26 cellular contexts compared by ENCODE assay signal in genomic region chr5:12934722-12935121, GRCh38.
DNase-seq lines count a peak whose midpoint lies in the region; ATAC-seq, FAIRE-seq and TF ChIP-seq lines count a peak whose summit lies in the region.
"Had no signal": no experiment of that assay in that cellular context is flagged by ENCODE, and none has a peak within 500 bp of the region (broad histone marks: within the 10 kb centered on the region; RNA-seq: fewer than 3 reads in every experiment).

No MANE protein-coding gene starts in this region.

- intact Hi-C loops in endothelial cell of umbilical vein (cut with micrococcal nuclease) (no loop called here), Caco-2 (cut with micrococcal nuclease; ENCODE audit: unreplicated experiment) (no loop called here), transverse colon (cut with DNase I; ENCODE audit: low total_unique reads) (no loop called here)

- FAIRE-seq in A549 (lab: Jason Lieb, UNC), result no peak
- no peak for FAIRE-seq in endothelial cell of umbilical vein (lab: Jason Lieb, UNC)

- TF ChIP-seq RAD21 in A549 (conservative IDR thresholded peaks at IDR 0.05 in 1 of 2, IDR thresholded peaks at IDR 0.05 in 1 of 2), result no peak

- peaks cover 2% of the 10 kb centered on the region for H3K27me3 Mint-ChIP-seq in Caco-2 (ENCODE audit: insufficient read depth, unreplicated experiment)
- H3K27me3 Mint-ChIP-seq: activated naive CD4-positive, alpha-beta T cell treated with anti-CD3 and anti-CD28 coated beads, Interleukin-2, amount 50 U/mL, for 24 hours; CD8-positive, alpha-beta memory T cell; effector memory CD8-positive, alpha-beta T cell had no signal

- H3K4me3 Mint-ChIP-seq in Caco-2 (ENCODE audit: unreplicated experiment), result no peak overlapping the region
- H3K4me3 Mint-ChIP-seq: activated naive CD4-positive, alpha-beta T cell treated with anti-CD3 and anti-CD28 coated beads, Interleukin-2, amount 50 U/mL, for 24 hours; CD8-positive, alpha-beta memory T cell; effector memory CD8-positive, alpha-beta T cell; stimulated activated effector memory CD8-positive, alpha-beta T cell treated with anti-CD3 and anti-CD28 coated beads, Interleukin-12 subunit alpha, Interleukin-12 subunit beta, amount 100 ng/mL, for 72 hours had no signal

- no peak for TF ChIP-seq CTCF in A549 (IDR thresholded peaks at IDR 0.05)
- no peak for TF ChIP-seq CTCF in endothelial cell of umbilical vein (IDR thresholded peaks at IDR 0.05; ENCODE audit: extremely low read depth in 1 of 2, insufficient read depth in 1 of 2, low read depth in 1 of 2, low read length in 2 of 2)
- no peak for TF ChIP-seq CTCF in Caco-2 (IDR thresholded peaks at IDR 0.05; ENCODE audit: insufficient read depth in 1 of 2, low read depth in 1 of 2, low read length in 1 of 2, severe bottlenecking in 1 of 2, unreplicated experiment in 1 of 2)
- no peak for TF ChIP-seq CTCF in transverse colon (IDR thresholded peaks at IDR 0.05)
- TF ChIP-seq CTCF in WERI-Rb-1 (IDR thresholded peaks at IDR 0.05; ENCODE audit: low read depth, low read length), result no peak

- dilution Hi-C loops in endothelial cell of umbilical vein (cut with MboI; ENCODE audit: extremely low pct_ligation_motif_present, low sequenced_read_pairs), result no loop called here

- H2AFZ ChIP-seq in endothelial cell of umbilical vein (ENCODE audit: low read depth, low read length), result no peak overlapping the region

- in situ Hi-C loops in transverse colon (cut with MboI; ENCODE audit: low pct_ligation_motif_present in 1 of 4, low pct_unique_long_range_greater_than_20kb in 1 of 4, low sequenced_read_pairs in 3 of 4), result no loop called here

- H3K36me3 ChIP-seq in endothelial cell of umbilical vein (ENCODE audit: control insufficient read depth in 2 of 2, extremely low read depth in 1 of 2, insufficient read depth in 2 of 2, low read length in 2 of 2) (no peaks in the 10 kb centered on the region), Caco-2 (ENCODE audit: control insufficient read depth, insufficient read depth, low read length) (no peaks in the 10 kb centered on the region), transverse colon (no peaks in the 10 kb centered on the region), WERI-Rb-1 (no peaks in the 10 kb centered on the region)
- H3K36me3 ChIP-seq: ascending aorta, lower lobe of right lung, MG63, right atrium auricular region had no signal

- no peaks in the 10 kb centered on the region for H3K9me3 Mint-ChIP-seq in Caco-2 (ENCODE audit: unreplicated experiment)
- H3K9me3 Mint-ChIP-seq: activated naive CD4-positive, alpha-beta T cell treated with anti-CD3 and anti-CD28 coated beads, Interleukin-2, amount 50 U/mL, for 24 hours had no signal

- ATAC-seq in A549, result no peak
- ATAC-seq: activated CD4-positive, CD25-positive, alpha-beta regulatory T cell treated with anti-CD3 and anti-CD28 coated beads, Interleukin-2, amount 50 U/mL, for 24 hours; effector memory CD8-positive, alpha-beta T cell had no signal

- H3K27ac Mint-ChIP-seq in Caco-2 (ENCODE audit: unreplicated experiment), result no peak overlapping the region
- H3K27ac Mint-ChIP-seq: activated naive CD4-positive, alpha-beta T cell treated with anti-CD3 and anti-CD28 coated beads, Interleukin-2, amount 50 U/mL, for 24 hours; CD8-positive, alpha-beta memory T cell; effector memory CD8-positive, alpha-beta T cell; stimulated activated effector memory CD8-positive, alpha-beta T cell treated with anti-CD3 and anti-CD28 coated beads, Interleukin-12 subunit alpha, Interleukin-12 subunit beta, amount 100 ng/mL, for 72 hours had no signal

- H3K9me3 ChIP-seq in A549 (no peaks in the 10 kb centered on the region), endothelial cell of umbilical vein (replicated peaks; ENCODE audit: control insufficient read depth, insufficient read depth, low read length) (no peaks in the 10 kb centered on the region), Caco-2 (no peaks in the 10 kb centered on the region), transverse colon (no peaks in the 10 kb centered on the region), WERI-Rb-1 (ENCODE audit: severe bottlenecking) (no peaks in the 10 kb centered on the region)
- H3K9me3 ChIP-seq: ascending aorta, lower lobe of right lung, MG63, right atrium auricular region, SK-N-SH had no signal

- H3K9me1 ChIP-seq in endothelial cell of umbilical vein (replicated peaks; ENCODE audit: control insufficient read depth, extremely low read depth, insufficient read depth, low read length), result no peaks in the 10 kb centered on the region

- H3K4me1 Mint-ChIP-seq in Caco-2 (ENCODE audit: low read depth, unreplicated experiment), result no peaks in the 10 kb centered on the region
- H3K4me1 Mint-ChIP-seq: activated naive CD4-positive, alpha-beta T cell treated with anti-CD3 and anti-CD28 coated beads, Interleukin-2, amount 50 U/mL, for 24 hours; CD8-positive, alpha-beta memory T cell; stimulated activated effector memory CD8-positive, alpha-beta T cell treated with anti-CD3 and anti-CD28 coated beads, Interleukin-12 subunit alpha, Interleukin-12 subunit beta, amount 100 ng/mL, for 72 hours had no signal

- H3K4me2 ChIP-seq in A549, result no peak overlapping the region
- H3K4me2 ChIP-seq in endothelial cell of umbilical vein (ENCODE audit: insufficient read depth, low read length), result no peak overlapping the region
- H3K4me2 ChIP-seq: SK-N-SH had no signal

- TF ChIP-seq EP300 in A549 (IDR thresholded peaks at IDR 0.05) (no peak), transverse colon (IDR thresholded peaks at IDR 0.05; ENCODE audit: low read depth) (no peak)

- H3K27me3 ChIP-seq in endothelial cell of umbilical vein (ENCODE audit: control insufficient read depth in 2 of 2, insufficient read depth in 2 of 2, low read length in 2 of 2), result no peaks in the 10 kb centered on the region
- H3K27me3 ChIP-seq in Caco-2 (replicated peaks; ENCODE audit: control insufficient read depth, insufficient read depth, low read length), result no peaks in the 10 kb centered on the region
- no peaks in the 10 kb centered on the region for H3K27me3 ChIP-seq in transverse colon
- H3K27me3 ChIP-seq in WERI-Rb-1 (ENCODE audit: insufficient read depth, low read depth, severe bottlenecking), result no peaks in the 10 kb centered on the region
- H3K27me3 ChIP-seq: ascending aorta, MG63, right atrium auricular region had no signal

- BruUV-seq in endothelial cell of umbilical vein (replicated peaks; lab: Mats Ljungman, UMichigan), result no TSS peak
- BruUV-seq in Caco-2 (replicated peaks; lab: Mats Ljungman, UMichigan), result no TSS peak

- POLR2A ChIA-PET in A549 (lab: Yijun Ruan, JAX), result no interaction called here
- POLR2A ChIA-PET in endothelial cell of umbilical vein (lab: Charles Lee), result no interaction called here
- POLR2A ChIA-PET in Caco-2 (lab: Charles Lee), result no interaction called here

- DNase-seq in A549 (ENCODE audit: low read depth in 1 of 2, low spot score in 1 of 2), result peak in 1 of 2 experiments; percentile 6
- DNase-seq in H4 (ENCODE audit: low spot score), result peak; percentile 43
- peak; percentile 64 for DNase-seq in NCI-H510A treated with DMSO at 0.1 percent for 48 hours (lab: John Stamatoyannopoulos, UW)
- DNase-seq in endothelial cell of umbilical vein (ENCODE audit: low read depth, low spot score), result peak; percentile 45
- no peak for DNase-seq in Caco-2
- DNase-seq in stimulated activated CD8-positive, alpha-beta memory T cell treated with anti-CD3 and anti-CD28 coated beads, Interleukin-4, amount 100 ng/mL, for 48 hours, result no peak
- no peak for DNase-seq in transverse colon
- DNase-seq in WERI-Rb-1, result no peak
- DNase-seq: activated CD8-positive, alpha-beta memory T cell treated with anti-CD3 and anti-CD28 coated beads for 24 hours; CD8-positive, alpha-beta memory T cell; cerebellar nuclear complex; effector memory CD8-positive, alpha-beta T cell; EL; GOT3; lower lobe of right lung; MG63; NCI-H1694 treated with DMSO at 0.1 percent for 48 hours; NCI-H524 treated with DMSO at 0.1 percent for 48 hours; occipital lobe; SK-N-SH; T1000 had no signal

- no peaks in the 10 kb centered on the region for H3K36me3 Mint-ChIP-seq in Caco-2 (ENCODE audit: insufficient read depth, unreplicated experiment)
- H3K36me3 Mint-ChIP-seq: activated naive CD4-positive, alpha-beta T cell treated with anti-CD3 and anti-CD28 coated beads, Interleukin-2, amount 50 U/mL, for 24 hours; CD8-positive, alpha-beta memory T cell; stimulated activated effector memory CD8-positive, alpha-beta T cell treated with anti-CD3 and anti-CD28 coated beads, Interleukin-12 subunit alpha, Interleukin-12 subunit beta, amount 100 ng/mL, for 72 hours had no signal

- CTCF ChIA-PET in A549 (lab: Yijun Ruan, JAX), result no interaction called here
- CTCF ChIA-PET in endothelial cell of umbilical vein (lab: Charles Lee), result no interaction called here
- CTCF ChIA-PET in Caco-2 (lab: Charles Lee), result no interaction called here

- H4K20me1 ChIP-seq in endothelial cell of umbilical vein (replicated peaks; ENCODE audit: control insufficient read depth, extremely low read depth, insufficient read depth, low read length), result no peaks in the 10 kb centered on the region

- no peak overlapping the region for H3K9ac ChIP-seq in endothelial cell of umbilical vein (replicated peaks; ENCODE audit: extremely low read depth, insufficient read depth, low read length)
- H3K9ac ChIP-seq: SK-N-SH had no signal

- no peak overlapping the region for H3K4me3 ChIP-seq in A549
- no peak overlapping the region for H3K4me3 ChIP-seq in endothelial cell of umbilical vein (replicated peaks in 1 of 3; ENCODE audit: insufficient read depth in 1 of 3, low read depth in 1 of 3, low read length in 3 of 3)
- H3K4me3 ChIP-seq in Caco-2 (ENCODE audit: low read depth, low read length), result no peak overlapping the region
- no peak overlapping the region for H3K4me3 ChIP-seq in transverse colon
- no peak overlapping the region for H3K4me3 ChIP-seq in WERI-Rb-1 (ENCODE audit: low read depth, low read length)
- H3K4me3 ChIP-seq: ascending aorta, lower lobe of right lung, MG63, right atrium auricular region had no signal

- no peak for TF ChIP-seq POLR2A in A549 (IDR thresholded peaks at IDR 0.05; ENCODE audit: low read length)
- no peak for TF ChIP-seq POLR2A in endothelial cell of umbilical vein (IDR thresholded peaks at IDR 0.05; ENCODE audit: low read depth, low read length)
- no peak for TF ChIP-seq POLR2A in transverse colon (IDR thresholded peaks at IDR 0.05)

- no peaks in the 10 kb centered on the region for H3K79me2 ChIP-seq in endothelial cell of umbilical vein (ENCODE audit: control insufficient read depth, insufficient read depth, low read length)

- H3K4me1 ChIP-seq in A549 (no peaks in the 10 kb centered on the region), endothelial cell of umbilical vein (ENCODE audit: control insufficient read depth, extremely low read depth, insufficient read depth, low read length) (no peaks in the 10 kb centered on the region), Caco-2 (no peaks in the 10 kb centered on the region), transverse colon (no peaks in the 10 kb centered on the region)
- H3K4me1 ChIP-seq: ascending aorta, lower lobe of right lung, right atrium auricular region had no signal

- 13% methylated on average over 1 of the region's 1 CpG for WGBS in A549 (ENCODE audit: missing lambda C conversion rate)
- WGBS in transverse colon (ENCODE audit: low coverage in 1 of 2), 2 donors, result 82% methylated on average over 1 of the region's 1 CpG; no CpG with 5 or more reads in 1 of the 2 donors

- H3K27ac ChIP-seq in A549, result no peak overlapping the region
- H3K27ac ChIP-seq in endothelial cell of umbilical vein (ENCODE audit: insufficient read depth, low read depth, low read length), result no peak overlapping the region
- H3K27ac ChIP-seq in transverse colon, result no peak overlapping the region
- no peak overlapping the region for H3K27ac ChIP-seq in WERI-Rb-1
- H3K27ac ChIP-seq: ascending aorta, lower lobe of right lung, right atrium auricular region had no signal

Comparison
In these comparisons a context has a peak if more than half of its experiments do, and no peak if none do; other contexts are left out.
1. DNase-seq: peak in H4 (single experiment), NCI-H510A treated with DMSO at 0.1 percent for 48 hours (single experiment) and endothelial cell of umbilical vein (single experiment); none in Caco-2 (0 of 2), stimulated activated CD8-positive, alpha-beta memory T cell treated with anti-CD3 and anti-CD28 coated beads, Interleukin-4, amount 100 ng/mL, for 48 hours (single experiment), transverse colon (single experiment) and WERI-Rb-1 (single experiment).